In the genomic region with DNA sequence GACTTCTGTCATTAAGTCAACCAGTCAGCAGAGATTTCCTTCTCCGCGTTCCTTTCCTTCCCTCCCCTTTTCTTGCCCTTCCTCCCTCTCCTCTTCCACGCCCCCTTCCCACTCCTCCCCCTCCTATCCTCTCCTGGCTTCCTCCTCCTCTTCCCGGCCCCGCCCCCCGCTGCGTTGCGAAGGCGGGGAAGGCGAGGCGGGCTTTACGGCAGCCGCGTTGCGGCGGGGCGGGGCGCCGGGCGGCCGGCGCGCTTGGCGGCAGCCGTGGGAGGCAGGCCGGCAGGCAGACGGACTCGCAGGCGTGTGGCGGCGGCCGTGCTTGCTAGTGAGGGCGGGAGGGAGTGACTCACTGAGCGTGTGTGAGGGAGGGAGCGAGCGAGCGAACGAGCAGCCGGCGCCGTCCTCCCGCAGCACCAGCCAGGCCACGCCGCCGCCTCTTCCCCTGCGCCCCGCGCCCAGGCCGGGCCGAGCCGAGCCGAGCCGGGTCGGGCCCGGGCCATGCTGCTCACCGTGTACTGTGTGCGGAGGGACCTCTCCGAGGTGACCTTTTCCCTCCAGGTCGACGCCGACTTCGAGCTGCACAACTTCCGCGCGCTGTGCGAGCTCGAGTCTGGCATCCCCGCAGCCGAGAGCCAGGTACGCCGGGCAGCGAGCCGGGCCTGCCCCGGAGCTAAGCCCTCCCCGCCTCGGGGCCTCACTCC, we compare ENCODE assay signal across 1 cellular context.
A peak's percentile ranks its signal among the peaks of the same experiment; 100 is the strongest.
TF ChIP-seq lines count a peak whose summit lies in the region.

Gene DDI2 (plus strand): TSS at position 286 of the 701 bp plus-strand sequence. CDS start 213 bp downstream, at position 499.

TF ChIP-seq in K562, 482 proteins besides CTCF, POLR2A, EP300 and RAD21 (continued from another document and continues in another):
- peak; percentile 65; the same call in 1 of the 2 replicates for TF ChIP-seq CREB3L1 (IDR thresholded peaks at IDR 0.05; ENCODE audit: borderline replicate concordance, low read depth)
- peak; percentile 90; the same call in 1 of the 2 replicates for TF ChIP-seq FOXP1 (CRISPR knock-in tag; IDR thresholded peaks at IDR 0.05)
- TF ChIP-seq ZC3H4 (CRISPR knock-in tag; IDR thresholded peaks at IDR 0.05; ENCODE audit: borderline replicate concordance): peak; percentile 92
- peak; percentile 85 for TF ChIP-seq HNRNPLL (IDR thresholded peaks at IDR 0.05; ENCODE audit: low read depth, low read length, poor library complexity, severe bottlenecking)
- TF ChIP-seq MAZ (CRISPR knock-in tag; conservative IDR thresholded peaks at IDR 0.05 in 1 of 2, IDR thresholded peaks at IDR 0.05 in 1 of 2): peak; percentile 57 to 98
- TF ChIP-seq ZSCAN32 (CRISPR knock-in tag; IDR thresholded peaks at IDR 0.05): no peak
- peak; percentile 94 for TF ChIP-seq EGR1 (conservative IDR thresholded peaks at IDR 0.05)
- TF ChIP-seq GATAD2B (IDR thresholded peaks at IDR 0.05; ENCODE audit: borderline replicate concordance): peak; percentile 99
- peak; percentile 96 for TF ChIP-seq TAF1 (IDR thresholded peaks at IDR 0.05; ENCODE audit: control insufficient read depth, extremely low read depth, insufficient read depth, low read length, severe bottlenecking)
- peak; percentile 78 for TF ChIP-seq CREM (IDR thresholded peaks at IDR 0.05; ENCODE audit: low read depth)
- TF ChIP-seq, protein P1, sequence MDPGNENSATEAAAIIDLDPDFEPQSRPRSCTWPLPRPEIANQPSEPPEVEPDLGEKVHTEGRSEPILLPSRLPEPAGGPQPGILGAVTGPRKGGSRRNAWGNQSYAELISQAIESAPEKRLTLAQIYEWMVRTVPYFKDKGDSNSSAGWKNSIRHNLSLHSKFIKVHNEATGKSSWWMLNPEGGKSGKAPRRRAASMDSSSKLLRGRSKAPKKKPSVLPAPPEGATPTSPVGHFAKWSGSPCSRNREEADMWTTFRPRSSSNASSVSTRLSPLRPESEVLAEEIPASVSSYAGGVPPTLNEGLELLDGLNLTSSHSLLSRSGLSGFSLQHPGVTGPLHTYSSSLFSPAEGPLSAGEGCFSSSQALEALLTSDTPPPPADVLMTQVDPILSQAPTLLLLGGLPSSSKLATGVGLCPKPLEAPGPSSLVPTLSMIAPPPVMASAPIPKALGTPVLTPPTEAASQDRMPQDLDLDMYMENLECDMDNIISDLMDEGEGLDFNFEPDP (CRISPR knock-in tag; IDR thresholded peaks at IDR 0.05): no peak
- TF ChIP-seq THAP7 (CRISPR knock-in tag; IDR thresholded peaks at IDR 0.05): 0 out of 2 replicates have a peak, but pooled peaks have one; percentile 30
- no peak for TF ChIP-seq ID3 (CRISPR knock-in tag; IDR thresholded peaks at IDR 0.05)
- peak; percentile 92 for TF ChIP-seq ID3 (tag; IDR thresholded peaks at IDR 0.05)
- peak; percentile 55; the same call in 1 of the 2 replicates for TF ChIP-seq HDAC8 (tag; IDR thresholded peaks at IDR 0.05)
- TF ChIP-seq NCOA1 (IDR thresholded peaks at IDR 0.05; ENCODE audit: low read depth): no peak
- TF ChIP-seq MLLT1 (IDR thresholded peaks at IDR 0.05): 0 out of 4 replicates have a peak, but pooled peaks of 1 of the 2 experiments have one; percentile 14
- peak; percentile 96; the same call in 1 of the 2 replicates for TF ChIP-seq ILF3 (IDR thresholded peaks at IDR 0.05; ENCODE audit: borderline replicate concordance)
- TF ChIP-seq, protein P2, sequence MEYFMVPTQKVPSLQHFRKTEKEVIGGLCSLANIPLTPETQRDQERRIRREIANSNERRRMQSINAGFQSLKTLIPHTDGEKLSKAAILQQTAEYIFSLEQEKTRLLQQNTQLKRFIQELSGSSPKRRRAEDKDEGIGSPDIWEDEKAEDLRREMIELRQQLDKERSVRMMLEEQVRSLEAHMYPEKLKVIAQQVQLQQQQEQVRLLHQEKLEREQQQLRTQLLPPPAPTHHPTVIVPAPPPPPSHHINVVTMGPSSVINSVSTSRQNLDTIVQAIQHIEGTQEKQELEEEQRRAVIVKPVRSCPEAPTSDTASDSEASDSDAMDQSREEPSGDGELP (CRISPR knock-in tag; IDR thresholded peaks at IDR 0.05; ENCODE audit: borderline replicate concordance): peak; percentile 64
- no peak for TF ChIP-seq TCF7L2 (IDR thresholded peaks at IDR 0.05; ENCODE audit: low read depth, low read length)
- TF ChIP-seq POLR2AphosphoS5 (IDR thresholded peaks at IDR 0.05; ENCODE audit: control insufficient read depth, insufficient read depth, low read depth, low read length): peak; percentile 78
- peak; percentile 67; the same call in 1 of the 2 replicates for TF ChIP-seq ZNF12 (CRISPR knock-in tag; IDR thresholded peaks at IDR 0.05)
- TF ChIP-seq TEAD1 (CRISPR knock-in tag; IDR thresholded peaks at IDR 0.05): peak in 1 of 2 experiments; percentile 42; a peak in 1 of 4 replicates
- peak; percentile 36 for TF ChIP-seq C11orf30 (IDR thresholded peaks at IDR 0.05; ENCODE audit: low read depth)
- peak; percentile 62; the same call in 1 of the 2 replicates for TF ChIP-seq ELF1 (tag; IDR thresholded peaks at IDR 0.05)
- TF ChIP-seq CBFA2T3 (IDR thresholded peaks at IDR 0.05): 0 out of 2 replicates have a peak, but pooled peaks have one; percentile 14
- 0 out of 2 replicates have a peak, but pooled peaks have one; percentile 62 for TF ChIP-seq CAMTA2 (CRISPR knock-in tag; conservative IDR thresholded peaks at IDR 0.05)
- peak; percentile 89 for TF ChIP-seq JUN (IDR thresholded peaks at IDR 0.05; ENCODE audit: borderline replicate concordance, low read depth, low read length)
- TF ChIP-seq JUN (CRISPR knock-in tag; IDR thresholded peaks at IDR 0.05; ENCODE audit: borderline replicate concordance): peak; percentile 94
- TF ChIP-seq TEAD4 (IDR thresholded peaks at IDR 0.05; ENCODE audit: low read length): no peak
- peak; percentile 16; the same call in 1 of the 2 replicates for TF ChIP-seq TEAD4 (CRISPR knock-in tag; IDR thresholded peaks at IDR 0.05; ENCODE audit: borderline replicate concordance)
- TF ChIP-seq REST (CRISPR knock-in tag; IDR thresholded peaks at IDR 0.05; ENCODE audit: low read depth): peak; percentile 71; the same call in 1 of the 2 replicates
- peak in 1 of 2 experiments; percentile 36; a peak in 1 of 4 replicates for TF ChIP-seq TBL1XR1 (IDR thresholded peaks at IDR 0.05; ENCODE audit: low read length in 2 of 2)
- TF ChIP-seq SP1 (CRISPR knock-in tag; IDR thresholded peaks at IDR 0.05): peak; percentile 71
- peak; percentile 90 for TF ChIP-seq KLF13 (tag; IDR thresholded peaks at IDR 0.05; ENCODE audit: borderline replicate concordance, low read depth)
- TF ChIP-seq DDX20 (tag; IDR thresholded peaks at IDR 0.05; ENCODE audit: low read depth): no peak
- TF ChIP-seq, protein P3, sequence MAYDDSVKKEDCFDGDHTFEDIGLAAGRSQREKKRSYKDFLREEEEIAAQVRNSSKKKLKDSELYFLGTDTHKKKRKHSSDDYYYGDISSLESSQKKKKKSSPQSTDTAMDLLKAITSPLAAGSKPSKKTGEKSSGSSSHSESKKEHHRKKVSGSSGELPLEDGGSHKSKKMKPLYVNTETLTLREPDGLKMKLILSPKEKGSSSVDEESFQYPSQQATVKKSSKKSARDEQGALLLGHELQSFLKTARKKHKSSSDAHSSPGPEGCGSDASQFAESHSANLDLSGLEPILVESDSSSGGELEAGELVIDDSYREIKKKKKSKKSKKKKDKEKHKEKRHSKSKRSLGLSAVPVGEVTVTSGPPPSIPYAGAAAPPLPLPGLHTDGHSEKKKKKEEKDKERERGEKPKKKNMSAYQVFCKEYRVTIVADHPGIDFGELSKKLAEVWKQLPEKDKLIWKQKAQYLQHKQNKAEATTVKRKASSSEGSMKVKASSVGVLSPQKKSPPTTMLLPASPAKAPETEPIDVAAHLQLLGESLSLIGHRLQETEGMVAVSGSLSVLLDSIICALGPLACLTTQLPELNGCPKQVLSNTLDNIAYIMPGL (CRISPR knock-in tag; IDR thresholded peaks at IDR 0.05): peak; percentile 97
- TF ChIP-seq ZNF316 (IDR thresholded peaks at IDR 0.05): peak; percentile 46; the same call in 1 of the 2 replicates
- TF ChIP-seq RB1 (IDR thresholded peaks at IDR 0.05; ENCODE audit: low read depth): peak; percentile 91
- peak; percentile 84; the same call in 1 of the 2 replicates for TF ChIP-seq PHB (CRISPR knock-in tag; IDR thresholded peaks at IDR 0.05)
- no peak for TF ChIP-seq SRSF3 (IDR thresholded peaks at IDR 0.05; ENCODE audit: insufficient read depth, low read length)
- peak; percentile 60 for TF ChIP-seq MXD1 (CRISPR knock-in tag; IDR thresholded peaks at IDR 0.05; ENCODE audit: borderline replicate concordance, poor library complexity, severe bottlenecking)
- TF ChIP-seq, protein P4, sequence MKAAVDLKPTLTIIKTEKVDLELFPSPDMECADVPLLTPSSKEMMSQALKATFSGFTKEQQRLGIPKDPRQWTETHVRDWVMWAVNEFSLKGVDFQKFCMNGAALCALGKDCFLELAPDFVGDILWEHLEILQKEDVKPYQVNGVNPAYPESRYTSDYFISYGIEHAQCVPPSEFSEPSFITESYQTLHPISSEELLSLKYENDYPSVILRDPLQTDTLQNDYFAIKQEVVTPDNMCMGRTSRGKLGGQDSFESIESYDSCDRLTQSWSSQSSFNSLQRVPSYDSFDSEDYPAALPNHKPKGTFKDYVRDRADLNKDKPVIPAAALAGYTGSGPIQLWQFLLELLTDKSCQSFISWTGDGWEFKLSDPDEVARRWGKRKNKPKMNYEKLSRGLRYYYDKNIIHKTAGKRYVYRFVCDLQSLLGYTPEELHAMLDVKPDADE (conservative IDR thresholded peaks at IDR 0.05; ENCODE audit: control insufficient read depth, low read depth, low read length): peak; percentile 52; the same call in 1 of the 2 replicates
- TF ChIP-seq, protein P5, sequence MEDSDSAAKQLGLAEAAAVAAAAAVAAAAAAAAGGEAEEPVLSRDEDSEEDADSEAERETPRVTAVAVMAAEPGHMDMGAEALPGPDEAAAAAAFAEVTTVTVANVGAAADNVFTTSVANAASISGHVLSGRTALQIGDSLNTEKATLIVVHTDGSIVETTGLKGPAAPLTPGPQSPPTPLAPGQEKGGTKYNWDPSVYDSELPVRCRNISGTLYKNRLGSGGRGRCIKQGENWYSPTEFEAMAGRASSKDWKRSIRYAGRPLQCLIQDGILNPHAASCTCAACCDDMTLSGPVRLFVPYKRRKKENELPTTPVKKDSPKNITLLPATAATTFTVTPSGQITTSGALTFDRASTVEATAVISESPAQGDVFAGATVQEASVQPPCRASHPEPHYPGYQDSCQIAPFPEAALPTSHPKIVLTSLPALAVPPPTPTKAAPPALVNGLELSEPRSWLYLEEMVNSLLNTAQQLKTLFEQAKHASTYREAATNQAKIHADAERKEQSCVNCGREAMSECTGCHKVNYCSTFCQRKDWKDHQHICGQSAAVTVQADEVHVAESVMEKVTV (CRISPR knock-in tag; IDR thresholded peaks at IDR 0.05): no peak
